ENCODE assay signal across 2 cellular contexts in the genomic region with DNA sequence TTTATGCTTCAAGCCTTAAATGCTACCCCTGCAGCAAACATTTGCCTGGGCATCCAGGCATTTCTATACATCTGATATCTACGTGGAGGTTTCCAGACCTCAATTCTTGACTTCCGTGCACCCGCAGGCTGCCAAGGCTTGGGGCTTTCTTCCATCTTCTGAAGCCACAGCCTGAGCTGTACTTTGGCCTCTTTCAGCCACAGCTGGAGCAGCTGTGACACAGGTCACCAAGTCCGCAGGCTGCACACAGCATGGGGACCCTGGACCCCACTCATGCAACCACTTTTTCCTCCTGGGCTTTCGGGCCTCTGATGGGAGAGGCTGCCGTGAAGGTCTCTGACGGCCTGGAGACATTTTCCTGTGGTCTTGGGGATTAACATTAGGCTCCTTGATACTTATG.
TF ChIP-seq lines count a peak whose summit lies in the region.

No MANE protein-coding gene starts in this region.

TF ChIP-seq in HepG2, 621 proteins besides CTCF, POLR2A, EP300 and RAD21 (continues in another document):
- TF ChIP-seq, protein P1, sequence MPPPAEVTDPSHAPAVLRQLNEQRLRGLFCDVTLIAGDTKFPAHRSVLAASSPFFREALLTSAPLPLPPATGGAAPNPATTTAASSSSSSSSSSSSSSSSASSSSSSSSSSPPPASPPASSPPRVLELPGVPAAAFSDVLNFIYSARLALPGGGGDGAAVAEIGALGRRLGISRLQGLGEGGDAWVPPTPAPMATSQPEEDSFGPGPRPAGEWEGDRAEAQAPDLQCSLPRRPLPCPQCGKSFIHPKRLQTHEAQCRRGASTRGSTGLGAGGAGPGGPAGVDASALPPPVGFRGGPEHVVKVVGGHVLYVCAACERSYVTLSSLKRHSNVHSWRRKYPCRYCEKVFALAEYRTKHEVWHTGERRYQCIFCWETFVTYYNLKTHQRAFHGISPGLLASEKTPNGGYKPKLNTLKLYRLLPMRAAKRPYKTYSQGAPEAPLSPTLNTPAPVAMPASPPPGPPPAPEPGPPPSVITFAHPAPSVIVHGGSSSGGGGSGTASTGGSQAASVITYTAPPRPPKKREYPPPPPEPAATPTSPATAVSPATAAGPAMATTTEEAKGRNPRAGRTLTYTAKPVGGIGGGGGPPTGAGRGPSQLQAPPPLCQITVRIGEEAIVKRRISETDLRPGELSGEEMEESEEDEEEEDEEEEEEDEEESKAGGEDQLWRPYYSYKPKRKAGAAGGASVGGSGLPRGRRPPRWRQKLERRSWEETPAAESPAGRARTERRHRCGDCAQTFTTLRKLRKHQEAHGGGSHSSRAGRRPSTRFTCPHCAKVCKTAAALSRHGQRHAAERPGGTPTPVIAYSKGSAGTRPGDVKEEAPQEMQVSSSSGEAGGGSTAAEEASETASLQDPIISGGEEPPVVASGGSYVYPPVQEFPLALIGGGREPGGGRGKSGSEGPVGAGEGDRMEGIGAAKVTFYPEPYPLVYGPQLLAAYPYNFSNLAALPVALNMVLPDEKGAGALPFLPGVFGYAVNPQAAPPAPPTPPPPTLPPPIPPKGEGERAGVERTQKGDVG (CRISPR knock-in tag; IDR thresholded peaks at IDR 0.05; ENCODE audit: borderline replicate concordance), result no peak
- TF ChIP-seq FOXO1 (CRISPR knock-in tag; IDR thresholded peaks at IDR 0.05) (no peak), ZNF841 (CRISPR knock-in tag; IDR thresholded peaks at IDR 0.05; ENCODE audit: borderline replicate concordance) (no peak), FOXA3 (CRISPR knock-in tag; IDR thresholded peaks at IDR 0.05) (no peak), MED8 (CRISPR knock-in tag; IDR thresholded peaks at IDR 0.05; ENCODE audit: insufficient replicate concordance) (no peak), NR2F1 (CRISPR knock-in tag; IDR thresholded peaks at IDR 0.05) (no peak), KAT8 (CRISPR knock-in tag; IDR thresholded peaks at IDR 0.05) (no peak), DMAP1 (CRISPR knock-in tag; IDR thresholded peaks at IDR 0.05) (no peak), JARID2 (CRISPR knock-in tag; IDR thresholded peaks at IDR 0.05; ENCODE audit: insufficient replicate concordance) (no peak), SMARCC2 (IDR thresholded peaks at IDR 0.05) (no peak), HNF4G (IDR thresholded peaks at IDR 0.05; ENCODE audit: borderline replicate concordance, low read depth, low read length) (peak; percentile 77; the same call in 1 of the 2 replicates), HNF4G (CRISPR knock-in tag; IDR thresholded peaks at IDR 0.05; ENCODE audit: borderline replicate concordance, low read depth) (no peak), SMAD9 (CRISPR knock-in tag; IDR thresholded peaks at IDR 0.05) (no peak), ZNF619 (CRISPR knock-in tag; IDR thresholded peaks at IDR 0.05) (no peak), ZNF556 (CRISPR knock-in tag; IDR thresholded peaks at IDR 0.05; ENCODE audit: borderline replicate concordance) (no peak), MTA3 (CRISPR knock-in tag; IDR thresholded peaks at IDR 0.05) (no peak), ZNF552 (CRISPR knock-in tag; IDR thresholded peaks at IDR 0.05; ENCODE audit: borderline replicate concordance) (no peak), GTF3A (CRISPR knock-in tag; conservative IDR thresholded peaks at IDR 0.05) (no peak), ZNF292 (CRISPR knock-in tag; IDR thresholded peaks at IDR 0.05; ENCODE audit: borderline replicate concordance, low read depth) (peak; percentile 46; the same call in 1 of the 2 replicates)
- TF ChIP-seq, protein P2, sequence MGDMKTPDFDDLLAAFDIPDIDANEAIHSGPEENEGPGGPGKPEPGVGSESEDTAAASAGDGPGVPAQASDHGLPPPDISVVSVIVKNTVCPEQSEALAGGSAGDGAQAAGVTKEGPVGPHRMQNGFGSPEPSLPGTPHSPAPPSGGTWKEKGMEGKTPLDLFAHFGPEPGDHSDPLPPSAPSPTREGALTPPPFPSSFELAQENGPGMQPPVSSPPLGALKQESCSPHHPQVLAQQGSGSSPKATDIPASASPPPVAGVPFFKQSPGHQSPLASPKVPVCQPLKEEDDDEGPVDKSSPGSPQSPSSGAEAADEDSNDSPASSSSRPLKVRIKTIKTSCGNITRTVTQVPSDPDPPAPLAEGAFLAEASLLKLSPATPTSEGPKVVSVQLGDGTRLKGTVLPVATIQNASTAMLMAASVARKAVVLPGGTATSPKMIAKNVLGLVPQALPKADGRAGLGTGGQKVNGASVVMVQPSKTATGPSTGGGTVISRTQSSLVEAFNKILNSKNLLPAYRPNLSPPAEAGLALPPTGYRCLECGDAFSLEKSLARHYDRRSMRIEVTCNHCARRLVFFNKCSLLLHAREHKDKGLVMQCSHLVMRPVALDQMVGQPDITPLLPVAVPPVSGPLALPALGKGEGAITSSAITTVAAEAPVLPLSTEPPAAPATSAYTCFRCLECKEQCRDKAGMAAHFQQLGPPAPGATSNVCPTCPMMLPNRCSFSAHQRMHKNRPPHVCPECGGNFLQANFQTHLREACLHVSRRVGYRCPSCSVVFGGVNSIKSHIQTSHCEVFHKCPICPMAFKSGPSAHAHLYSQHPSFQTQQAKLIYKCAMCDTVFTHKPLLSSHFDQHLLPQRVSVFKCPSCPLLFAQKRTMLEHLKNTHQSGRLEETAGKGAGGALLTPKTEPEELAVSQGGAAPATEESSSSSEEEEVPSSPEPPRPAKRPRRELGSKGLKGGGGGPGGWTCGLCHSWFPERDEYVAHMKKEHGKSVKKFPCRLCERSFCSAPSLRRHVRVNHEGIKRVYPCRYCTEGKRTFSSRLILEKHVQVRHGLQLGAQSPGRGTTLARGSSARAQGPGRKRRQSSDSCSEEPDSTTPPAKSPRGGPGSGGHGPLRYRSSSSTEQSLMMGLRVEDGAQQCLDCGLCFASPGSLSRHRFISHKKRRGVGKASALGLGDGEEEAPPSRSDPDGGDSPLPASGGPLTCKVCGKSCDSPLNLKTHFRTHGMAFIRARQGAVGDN (CRISPR knock-in tag; IDR thresholded peaks at IDR 0.05), result peak; percentile 44
- TF ChIP-seq, protein P3, sequence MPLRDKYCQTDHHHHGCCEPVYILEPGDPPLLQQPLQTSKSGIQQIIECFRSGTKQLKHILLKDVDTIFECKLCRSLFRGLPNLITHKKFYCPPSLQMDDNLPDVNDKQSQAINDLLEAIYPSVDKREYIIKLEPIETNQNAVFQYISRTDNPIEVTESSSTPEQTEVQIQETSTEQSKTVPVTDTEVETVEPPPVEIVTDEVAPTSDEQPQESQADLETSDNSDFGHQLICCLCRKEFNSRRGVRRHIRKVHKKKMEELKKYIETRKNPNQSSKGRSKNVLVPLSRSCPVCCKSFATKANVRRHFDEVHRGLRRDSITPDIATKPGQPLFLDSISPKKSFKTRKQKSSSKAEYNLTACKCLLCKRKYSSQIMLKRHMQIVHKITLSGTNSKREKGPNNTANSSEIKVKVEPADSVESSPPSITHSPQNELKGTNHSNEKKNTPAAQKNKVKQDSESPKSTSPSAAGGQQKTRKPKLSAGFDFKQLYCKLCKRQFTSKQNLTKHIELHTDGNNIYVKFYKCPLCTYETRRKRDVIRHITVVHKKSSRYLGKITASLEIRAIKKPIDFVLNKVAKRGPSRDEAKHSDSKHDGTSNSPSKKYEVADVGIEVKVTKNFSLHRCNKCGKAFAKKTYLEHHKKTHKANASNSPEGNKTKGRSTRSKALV (CRISPR knock-in tag; IDR thresholded peaks at IDR 0.05), result no peak

TF ChIP-seq in H1, 55 proteins besides CTCF, POLR2A, EP300 and RAD21:
- TF ChIP-seq YY1 (IDR thresholded peaks at IDR 0.05; ENCODE audit: low read depth, low read length), result no peak
- no peak for TF ChIP-seq SIRT6 (IDR thresholded peaks at IDR 0.05; ENCODE audit: low read length)
- no peak for TF ChIP-seq GABPA (IDR thresholded peaks at IDR 0.05; ENCODE audit: borderline replicate concordance, insufficient read depth, low read length)
- TF ChIP-seq, protein P4, sequence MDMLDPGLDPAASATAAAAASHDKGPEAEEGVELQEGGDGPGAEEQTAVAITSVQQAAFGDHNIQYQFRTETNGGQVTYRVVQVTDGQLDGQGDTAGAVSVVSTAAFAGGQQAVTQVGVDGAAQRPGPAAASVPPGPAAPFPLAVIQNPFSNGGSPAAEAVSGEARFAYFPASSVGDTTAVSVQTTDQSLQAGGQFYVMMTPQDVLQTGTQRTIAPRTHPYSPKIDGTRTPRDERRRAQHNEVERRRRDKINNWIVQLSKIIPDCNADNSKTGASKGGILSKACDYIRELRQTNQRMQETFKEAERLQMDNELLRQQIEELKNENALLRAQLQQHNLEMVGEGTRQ (IDR thresholded peaks at IDR 0.05; ENCODE audit: low read length), result no peak
- TF ChIP-seq, protein P5, sequence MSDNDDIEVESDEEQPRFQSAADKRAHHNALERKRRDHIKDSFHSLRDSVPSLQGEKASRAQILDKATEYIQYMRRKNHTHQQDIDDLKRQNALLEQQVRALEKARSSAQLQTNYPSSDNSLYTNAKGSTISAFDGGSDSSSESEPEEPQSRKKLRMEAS (IDR thresholded peaks at IDR 0.05), result no peak
- no peak for TF ChIP-seq NANOG (IDR thresholded peaks at IDR 0.05; ENCODE audit: insufficient read depth, low read depth, low read length, poor library complexity, severe bottlenecking)
- no peak for TF ChIP-seq CHD2 (IDR thresholded peaks at IDR 0.05; ENCODE audit: low read length)
- no peak for TF ChIP-seq FOSL1 (IDR thresholded peaks at IDR 0.05; ENCODE audit: insufficient read depth, low read depth, low read length)
- TF ChIP-seq BCL11A (IDR thresholded peaks at IDR 0.05; ENCODE audit: low read depth in 2 of 2, low read length in 2 of 2), result no peak
- TF ChIP-seq SIX5 (IDR thresholded peaks at IDR 0.05; ENCODE audit: low read depth, low read length), result no peak
- no peak for TF ChIP-seq RXRA (IDR thresholded peaks at IDR 0.05; ENCODE audit: insufficient read depth, low read depth, low read length)
- no peak for TF ChIP-seq ZNF274 (IDR thresholded peaks at IDR 0.05; ENCODE audit: borderline replicate concordance, extremely low read depth, low read length)
- no peak for TF ChIP-seq SAP30 (IDR thresholded peaks at IDR 0.05; ENCODE audit: insufficient read depth, insufficient replicate concordance, low read length)
- no peak for TF ChIP-seq SP2 (IDR thresholded peaks at IDR 0.05; ENCODE audit: low read length)
- TF ChIP-seq KDM1A (IDR thresholded peaks at IDR 0.05; ENCODE audit: borderline replicate concordance, low read length), result no peak
- no peak for TF ChIP-seq RNF2 (IDR thresholded peaks at IDR 0.05; ENCODE audit: borderline replicate concordance, low read depth, low read length, missing control alignments, poor library complexity, severe bottlenecking)
- TF ChIP-seq KDM4A (IDR thresholded peaks at IDR 0.05; ENCODE audit: low read depth, low read length, severe bottlenecking), result no peak
- TF ChIP-seq CEBPB (IDR thresholded peaks at IDR 0.05; ENCODE audit: low read depth, low read length), result no peak
TF ChIP-seq in H1: peak in this region for 0.
